14 cellular contexts compared by ENCODE assay signal in the genomic region with DNA sequence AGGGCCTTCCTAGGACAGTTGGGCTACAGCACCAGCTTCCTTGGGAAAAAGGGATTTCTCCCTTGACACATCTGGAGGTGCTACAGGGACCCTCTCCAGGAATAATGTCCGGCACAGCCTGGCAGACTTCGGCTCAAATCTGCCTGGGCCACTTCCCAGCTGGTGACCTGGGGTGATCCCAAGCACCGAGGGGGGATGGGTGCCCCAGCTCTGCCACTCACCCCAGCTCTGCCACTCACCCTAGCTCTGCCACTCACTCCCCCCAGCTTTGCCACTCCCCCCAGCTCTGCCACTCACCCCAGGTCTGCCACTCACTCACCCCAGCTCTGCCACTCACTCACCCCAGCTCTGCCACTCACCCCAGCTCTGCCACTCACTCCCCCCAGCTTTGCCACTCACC. TPM values are rescaled to one million over a fixed set of nuclear protein-coding genes. Genes with fewer than 3 reads are reported as not detected.
A peak's percentile ranks its signal among the peaks of the same experiment; 100 is the strongest.
DNase-seq lines count a peak whose midpoint lies in the region; ATAC-seq, FAIRE-seq and TF ChIP-seq lines count a peak whose summit lies in the region.
"Had no signal": no experiment of that assay in that cellular context is flagged by ENCODE, and none has a peak within 500 bp of the region (broad histone marks: within the 10 kb centered on the region; RNA-seq: fewer than 3 reads in every experiment).

No MANE protein-coding gene starts in this region.

- no CpG with 5 or more reads among the region's 3 CpGs for whole genome bisulfite sequencing in right lobe of liver (ENCODE audit: insufficient coverage, low coverage, low lambda C conversion rate, missing lambda C conversion rate)
- 51% methylated on average over 2 of the region's 3 CpGs for WGBS in HepG2 (ENCODE audit: low lambda C conversion rate)
- 6 to 46% (median 8%) methylated on average over 2 to 3 of the region's 3 CpGs for WGBS in psoas muscle, 3 donors

- no peak for TF ChIP-seq POLR2A in right lobe of liver (IDR thresholded peaks at IDR 0.05)
- no peak for TF ChIP-seq POLR2A in HepG2 (IDR thresholded peaks at IDR 0.05; ENCODE audit: insufficient read depth in 1 of 2, low read depth in 2 of 2, low read length in 2 of 2)

- CTCF ChIA-PET in HepG2 (lab: Yijun Ruan, JAX; ENCODE audit: low intra/inter-chr PET ratio, low total read pairs) = no interaction called here

- H3K36me3 ChIP-seq in right lobe of liver (no peaks in the 10 kb centered on the region), HepG2 (replicated peaks in 1 of 2; ENCODE audit: control insufficient read depth in 1 of 2, insufficient read depth in 2 of 2, low read length in 2 of 2) (no peaks in the 10 kb centered on the region), psoas muscle (ENCODE audit: insufficient read depth in 1 of 2, low read depth in 1 of 2) (no peaks in the 10 kb centered on the region)

- in situ Hi-C loops in HepG2 (cut with HindIII; ENCODE audit: extremely low pct_ligation_motif_present, low pct_unique_long_range_greater_than_20kb) = no loop called here

- no peak overlapping the region for H3K4me3 ChIP-seq in right lobe of liver
- no peak overlapping the region for H3K4me3 ChIP-seq in HepG2 (replicated peaks in 1 of 3; ENCODE audit: insufficient read depth in 1 of 3, low read depth in 2 of 3, low read length in 3 of 3)
- H3K4me3 ChIP-seq in foreskin fibroblast (ENCODE audit: low read depth in 1 of 2, low read length in 2 of 2) = peak overlapping the region; percentile 27 to 45
- no peak overlapping the region for H3K4me3 ChIP-seq in psoas muscle

- FAIRE-seq in HepG2 (lab: Jason Lieb, UNC) = no peak

- no peaks in the 10 kb centered on the region for H3K79me2 ChIP-seq in HepG2 (ENCODE audit: insufficient read depth, low read length)

- no peaks in the 10 kb centered on the region for H3K27me3 ChIP-seq in right lobe of liver
- peaks cover 12 to 89% of the 10 kb centered on the region in 2 experiments for H3K27me3 ChIP-seq in HepG2 (ENCODE audit: control insufficient read depth in 1 of 2, insufficient read depth in 2 of 2, low read length in 2 of 2)
- no peaks in the 10 kb centered on the region for H3K27me3 ChIP-seq in psoas muscle (ENCODE audit: insufficient read depth in 3 of 3, low read length in 2 of 3)
- H3K27me3 ChIP-seq: dorsolateral prefrontal cortex had no signal

- no peaks in the 10 kb centered on the region; the same call in 1 of the 2 replicates for H4K20me1 ChIP-seq in HepG2 (ENCODE audit: insufficient read depth, low read length)

- H3K4me1 ChIP-seq in right lobe of liver = no peaks in the 10 kb centered on the region
- H3K4me1 ChIP-seq in HepG2 (ENCODE audit: insufficient read depth, low read length) = no peaks in the 10 kb centered on the region
- peaks cover 55% of the 10 kb centered on the region for H3K4me1 ChIP-seq in psoas muscle

- H3K9me3 ChIP-seq in right lobe of liver (no peaks in the 10 kb centered on the region), HepG2 (ENCODE audit: low read length) (no peaks in the 10 kb centered on the region), psoas muscle (no peaks in the 10 kb centered on the region)

- TF ChIP-seq CTCF in right lobe of liver (IDR thresholded peaks at IDR 0.05) (no peak), HepG2 (CRISPR knock-in tag; IDR thresholded peaks at IDR 0.05) (no peak), foreskin fibroblast (IDR thresholded peaks at IDR 0.05; ENCODE audit: low read depth, low read length) (no peak), psoas muscle (IDR thresholded peaks at IDR 0.05) (no peak)

- TF ChIP-seq RAD21 in HepG2 (CRISPR knock-in tag; IDR thresholded peaks at IDR 0.05) = no peak

- no peak overlapping the region for H2AFZ ChIP-seq in HepG2 (ENCODE audit: low read length)

- no peak overlapping the region for H3K9ac ChIP-seq in HepG2 (ENCODE audit: insufficient read depth, low read depth, low read length)

- TF ChIP-seq EP300 in HepG2 (IDR thresholded peaks at IDR 0.05; ENCODE audit: low read depth in 2 of 2, low read length in 2 of 2) (no peak), HepG2 (CRISPR knock-in tag; IDR thresholded peaks at IDR 0.05; ENCODE audit: borderline replicate concordance) (no peak)

- H3K27ac ChIP-seq in right lobe of liver (no peak overlapping the region), HepG2 (ENCODE audit: extremely low read length, insufficient read depth, low read length) (no peak overlapping the region), psoas muscle (peak overlapping the region; percentile 23)

- DNase-seq in right lobe of liver = peak in 2 of 3 donors; percentile 13 to 22
- no peak for DNase-seq in HepG2 (ENCODE audit: low spot score)
- no peak for DNase-seq in foreskin fibroblast
- DNase-seq in psoas muscle = peak; percentile 15 to 49
- no peak for DNase-seq in SIG-M5 (lab: John Stamatoyannopoulos, UW)
- no peak for DNase-seq in head of caudate nucleus
- no peak for DNase-seq in AG08395 (ENCODE audit: low spot score)
- DNase-seq: activated CD4-positive, alpha-beta T cell treated with anti-CD3 and anti-CD28 coated beads for 36 hours; NCI-H2081; NCI-H748 treated with DMSO at 0.1 percent for 48 hours; stimulated activated CD4-positive, alpha-beta T cell treated with anti-CD3 and anti-CD28 coated beads, Interleukin-4, amount 100 ng/mL, for 1 hour had no signal

- intact Hi-C loops in right lobe of liver (cut with DNase I) (no loop called here), HepG2 (cut with micrococcal nuclease; ENCODE audit: unreplicated experiment) (no loop called here), psoas muscle (cut with DNase I) (no loop called here), head of caudate nucleus (cut with DNase I) (no loop called here)

- POLR2A ChIA-PET in HepG2 (lab: Yijun Ruan, JAX) = no interaction called here

- ATAC-seq in right lobe of liver = no peak
- no peak for ATAC-seq in HepG2
- ATAC-seq in psoas muscle = peak in 2 of 4 donors; percentile 24 to 45
- no peak for ATAC-seq in GM19395 (IDR thresholded peaks at IDR 0.05; ENCODE audit: unreplicated experiment)
- ATAC-seq: activated CD4-positive, alpha-beta T cell treated with anti-CD3 and anti-CD28 coated beads for 36 hours; HCT116 had no signal

- H3K4me2 ChIP-seq in HepG2 (ENCODE audit: low read depth, low read length) = no peak overlapping the region

- no TSS peak for BruUV-seq in HepG2 (replicated peaks; lab: Mats Ljungman, UMichigan)

TF ChIP-seq in HepG2, 621 proteins besides CTCF, POLR2A, EP300 and RAD21 (continues in another document):
- TF ChIP-seq CC2D1A (CRISPR knock-in tag; IDR thresholded peaks at IDR 0.05) = no peak
- TF ChIP-seq RFXAP (CRISPR knock-in tag; IDR thresholded peaks at IDR 0.05; ENCODE audit: borderline replicate concordance) = no peak
- no peak for TF ChIP-seq CHCHD3 (CRISPR knock-in tag; IDR thresholded peaks at IDR 0.05)
- no peak for TF ChIP-seq ZNF12 (CRISPR knock-in tag; IDR thresholded peaks at IDR 0.05)
- TF ChIP-seq ZNF614 (CRISPR knock-in tag; IDR thresholded peaks at IDR 0.05; ENCODE audit: borderline replicate concordance) = no peak
- no peak for TF ChIP-seq CBX1 (IDR thresholded peaks at IDR 0.05; ENCODE audit: low read depth)
- no peak for TF ChIP-seq CBX2 (IDR thresholded peaks at IDR 0.05; ENCODE audit: low read depth, low read length)
- TF ChIP-seq CBX2 (CRISPR knock-in tag; IDR thresholded peaks at IDR 0.05; ENCODE audit: low read depth) = no peak
- TF ChIP-seq NCOA1 (CRISPR knock-in tag; IDR thresholded peaks at IDR 0.05) = no peak
- TF ChIP-seq, protein P1, sequence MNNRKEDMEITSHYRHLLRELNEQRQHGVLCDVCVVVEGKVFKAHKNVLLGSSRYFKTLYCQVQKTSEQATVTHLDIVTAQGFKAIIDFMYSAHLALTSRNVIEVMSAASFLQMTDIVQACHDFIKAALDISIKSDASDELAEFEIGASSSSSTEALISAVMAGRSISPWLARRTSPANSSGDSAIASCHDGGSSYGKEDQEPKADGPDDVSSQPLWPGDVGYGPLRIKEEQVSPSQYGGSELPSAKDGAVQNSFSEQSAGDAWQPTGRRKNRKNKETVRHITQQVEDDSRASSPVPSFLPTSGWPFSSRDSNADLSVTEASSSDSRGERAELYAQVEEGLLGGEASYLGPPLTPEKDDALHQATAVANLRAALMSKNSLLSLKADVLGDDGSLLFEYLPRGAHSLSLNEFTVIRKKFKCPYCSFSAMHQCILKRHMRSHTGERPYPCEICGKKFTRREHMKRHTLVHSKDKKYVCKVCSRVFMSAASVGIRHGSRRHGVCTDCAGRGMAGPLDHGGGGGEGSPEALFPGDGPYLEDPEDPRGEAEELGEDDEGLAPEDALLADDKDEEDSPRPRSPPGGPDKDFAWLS (CRISPR knock-in tag; IDR thresholded peaks at IDR 0.05; ENCODE audit: borderline replicate concordance) = no peak
- no peak for TF ChIP-seq DPF2 (CRISPR knock-in tag; IDR thresholded peaks at IDR 0.05; ENCODE audit: borderline replicate concordance, low read depth)

RNA-seq across cellular contexts. Expression of a gene that starts 9.9 kb away (rescaled TPM):
- total RNA-seq in right lobe of liver (1 to 10 TPM; 2.2 to 6.3 (median 3.4) TPM), HepG2 (2016; rRNA removed; fragmentation: Illumina TruSeq; extraction: Trizol) (not detected in 2 replicates), psoas muscle (10 to 100 TPM in 2 of 4 donors, 1 to 10 TPM in 2; 6.9 to 12.4 (median 10.3) TPM)
- total RNA-seq in HepG2 (2016; cell fraction: cytosol; rRNA removed; fragmentation: Illumina TruSeq; extraction: Trizol; ENCODE audit: low read depth) = 0.26 TPM in 1 of 2 replicates, not detected in the other
- total RNA-seq in HepG2 (2016; cell fraction: insoluble cytoplasmic fraction; rRNA removed; fragmentation: Illumina TruSeq; extraction: Trizol) = not detected in 2 replicates
- not detected in 2 replicates for total RNA-seq in HepG2 (2016; cell fraction: membrane; rRNA removed; fragmentation: Illumina TruSeq; extraction: Trizol)
- total RNA-seq in HepG2 (2016; cell fraction: nucleus; rRNA removed; fragmentation: Illumina TruSeq; extraction: Trizol) = not detected in 2 replicates
- polyA plus RNA-seq in HepG2 (2011; rRNA removed) (not detected in 2 replicates), psoas muscle (1 to 10 TPM; 3.4 to 5.0 (median 4.3) TPM)
- not detected in 2 replicates for polyA plus RNA-seq in HepG2 (2011; cell fraction: cytosol; rRNA removed)
- 0.34 TPM in 1 of 2 replicates, not detected in the other for polyA plus RNA-seq in HepG2 (2011; cell fraction: nucleus; rRNA removed)
- polyA plus RNA-seq in HepG2 (2012) = not detected in 2 replicates
- polyA plus RNA-seq in HepG2 (2016; cell fraction: cytosol; fragmentation: Illumina TruSeq; extraction: Trizol; ENCODE audit: low read depth) = not detected in 2 replicates
- not detected in 2 replicates for polyA plus RNA-seq in HepG2 (2016; cell fraction: insoluble cytoplasmic fraction; fragmentation: Illumina TruSeq; extraction: Trizol; ENCODE audit: low read depth)
- not detected in 2 replicates for polyA plus RNA-seq in HepG2 (2016; cell fraction: membrane; fragmentation: Illumina TruSeq; extraction: Trizol; ENCODE audit: low read depth)
- polyA plus RNA-seq in HepG2 (2016; cell fraction: nucleus; fragmentation: Illumina TruSeq; extraction: Trizol; ENCODE audit: insufficient read depth, low read depth) = not detected in 2 replicates
- polyA minus RNA-seq in HepG2 (2011; rRNA and poly(A)+ RNA removed; ENCODE audit: low replicate concordance) = 41.3 TPM in 1 of 2 replicates, not detected in the other
- 0.40 and 0.97 TPM in 2 replicates for polyA minus RNA-seq in HepG2 (2011; cell fraction: cytosol; rRNA and poly(A)+ RNA removed)
- polyA minus RNA-seq in HepG2 (2011; cell fraction: nucleus; rRNA and poly(A)+ RNA removed) = not detected in 2 replicates

Comparison
In these comparisons a context has a peak if more than half of its experiments do, and no peak if none do; other contexts are left out.
1. DNase-seq: peak in right lobe of liver (2 of 3) and psoas muscle (2 of 2); none in HepG2 (single experiment), foreskin fibroblast (0 of 2), SIG-M5 (single experiment), head of caudate nucleus (0 of 42) and AG08395 (single experiment).
2. H3K4me3 ChIP-seq: peak in foreskin fibroblast (2 of 2); none in right lobe of liver (0 of 3), HepG2 (0 of 3) and psoas muscle (single experiment).